Comparison of ENCODE assay signal across 30 cellular contexts in the genomic region with DNA sequence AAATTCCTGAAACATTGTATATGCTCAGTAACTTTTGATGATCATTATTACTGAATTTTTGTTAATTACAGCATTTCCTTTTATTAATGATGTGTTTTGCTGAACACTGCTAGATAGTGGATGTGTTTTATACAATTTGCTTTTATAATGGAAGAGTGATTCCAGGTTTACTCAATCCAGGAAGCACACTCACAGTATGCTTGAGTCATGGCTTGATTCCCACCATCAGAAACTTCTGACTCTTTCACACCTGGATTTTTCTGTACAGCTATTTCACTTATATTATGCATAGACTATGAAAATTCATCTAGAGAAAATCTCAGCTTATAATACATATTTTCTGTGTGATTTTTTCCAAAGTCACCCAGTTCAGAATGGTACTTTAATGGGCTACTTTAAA.
"Had no signal": no experiment of that assay in that cellular context is flagged by ENCODE, and none has a peak within 500 bp of the region (broad histone marks: within the 10 kb centered on the region; RNA-seq: fewer than 3 reads in every experiment).

No MANE protein-coding gene starts in this region.

- H3K9me3 Mint-ChIP-seq: activated CD4-positive, alpha-beta T cell treated with anti-CD3 and anti-CD28 coated beads, Interleukin-2, amount 10 ng/mL, durations not matched to agents 24 days and 14 days had no signal

- H3K36me3 Mint-ChIP-seq: activated naive CD4-positive, alpha-beta T cell treated with anti-CD3 and anti-CD28 coated beads, Interleukin-2, amount 50 U/mL, for 24 hours; activated naive CD8-positive, alpha-beta T cell treated with anti-CD3 and anti-CD28 coated beads, Interleukin-2, amount 10 ng/mL, durations not matched to agents 7 days and 5 days had no signal

- H3K4me1 ChIP-seq: ascending aorta, Peyer's patch had no signal

- H3K9me3 ChIP-seq: ascending aorta, MG63, Peyer's patch had no signal

- H3K27me3 Mint-ChIP-seq: activated CD4-positive, alpha-beta T cell treated with anti-CD3 and anti-CD28 coated beads, Interleukin-2, amount 10 ng/mL, durations not matched to agents 24 days and 14 days; activated CD8-positive, alpha-beta T cell treated with anti-CD3 and anti-CD28 coated beads for 36 hours; activated naive CD4-positive, alpha-beta T cell treated with anti-CD3 and anti-CD28 coated beads, Interleukin-2, amount 50 U/mL, for 24 hours; activated naive CD8-positive, alpha-beta T cell treated with anti-CD3 and anti-CD28 coated beads, Interleukin-2, amount 10 ng/mL, durations not matched to agents 7 days and 5 days; activated T-helper 17 cell treated with anti-CD3 and anti-CD28 coated beads, Interleukin-2, amount 50 U/mL, for 72 hours had no signal

- ATAC-seq: activated CD8-positive, alpha-beta T cell treated with anti-CD3 and anti-CD28 coated beads for 36 hours; activated T-cell treated with anti-CD3 and anti-CD28 coated beads, Interleukin-2, amount 50 U/mL, for 72 hours; activated T-helper 17 cell treated with anti-CD3 and anti-CD28 coated beads, Interleukin-2, amount 50 U/mL, for 72 hours; PC-3 had no signal

- H3K4me3 ChIP-seq: ascending aorta, MG63, Peyer's patch had no signal

- H3K36me3 ChIP-seq: ascending aorta, MG63, Peyer's patch had no signal

- H3K27me3 ChIP-seq: ascending aorta, MG63, Peyer's patch had no signal

- H3K4me1 Mint-ChIP-seq: activated CD4-positive, alpha-beta T cell treated with anti-CD3 and anti-CD28 coated beads, Interleukin-2, amount 10 ng/mL, durations not matched to agents 24 days and 14 days; activated naive CD4-positive, alpha-beta T cell treated with anti-CD3 and anti-CD28 coated beads, Interleukin-2, amount 50 U/mL, for 24 hours; activated naive CD8-positive, alpha-beta T cell treated with anti-CD3 and anti-CD28 coated beads, Interleukin-2, amount 10 ng/mL, durations not matched to agents 7 days and 5 days; activated T-helper 17 cell treated with anti-CD3 and anti-CD28 coated beads, Interleukin-2, amount 50 U/mL, for 72 hours had no signal

- DNase-seq: activated CD4-positive, alpha-beta T cell treated with anti-CD3 and anti-CD28 coated beads, Interleukin-2, amount 10 ng/mL, durations not matched to agents 24 days and 14 days; activated CD4-positive, alpha-beta T cell treated with anti-CD3 and anti-CD28 coated beads, Interleukin-2, amount 50 U/mL, for 4 hours; activated CD8-positive, alpha-beta T cell treated with anti-CD3 and anti-CD28 coated beads for 36 hours; activated effector memory CD4-positive, alpha-beta T cell treated with anti-CD3 and anti-CD28 coated beads, Interleukin-2, amount 50 U/mL, for 16 hours; activated naive CD4-positive, alpha-beta T cell; activated naive CD8-positive, alpha-beta T cell treated with anti-CD3 and anti-CD28 coated beads, Interleukin-2, amount 10 ng/mL, durations not matched to agents 7 days and 5 days; activated T-cell treated with anti-CD3 and anti-CD28 coated beads, Interleukin-2, amount 50 U/mL, for 1 hour; activated T-cell treated with anti-CD3 and anti-CD28 coated beads, Interleukin-2, amount 50 U/mL, for 72 hours; amygdala; caudate nucleus; cerebellar nuclear complex; Karpas-422; MG63; MV-4-11; NCI-H1092; NCI-H1436 treated with DMSO at 0.1 percent for 48 hours; NCI-H1694 treated with DMSO at 0.1 percent for 48 hours; NCI-H2029; NCI-H345; NCI-H526; NCI-H748 treated with DMSO at 0.1 percent for 48 hours; NK-92 treated with Interleukin-12 subunit alpha and Interleukin-12 subunit beta, amount 100 ng/mL, for 24 hours; PC-3; Peyer's patch; Right ventricle myocardium superior had no signal

- H3K27ac Mint-ChIP-seq: activated CD4-positive, alpha-beta T cell treated with anti-CD3 and anti-CD28 coated beads, Interleukin-2, amount 10 ng/mL, durations not matched to agents 24 days and 14 days; activated CD8-positive, alpha-beta T cell treated with anti-CD3 and anti-CD28 coated beads for 36 hours; activated naive CD4-positive, alpha-beta T cell treated with anti-CD3 and anti-CD28 coated beads, Interleukin-2, amount 50 U/mL, for 24 hours; activated naive CD8-positive, alpha-beta T cell treated with anti-CD3 and anti-CD28 coated beads, Interleukin-2, amount 10 ng/mL, durations not matched to agents 7 days and 5 days; activated T-helper 17 cell treated with anti-CD3 and anti-CD28 coated beads, Interleukin-2, amount 50 U/mL, for 72 hours; T-helper 2 cell treated with Interferon-gamma antibody and Interleukin-4, amounts not matched to agents 5 μg/mL and 100 μg/mL, for 36 hours had no signal

- H3K4me3 Mint-ChIP-seq: activated CD4-positive, alpha-beta T cell treated with anti-CD3 and anti-CD28 coated beads, Interleukin-2, amount 10 ng/mL, durations not matched to agents 24 days and 14 days; activated CD8-positive, alpha-beta T cell treated with anti-CD3 and anti-CD28 coated beads for 36 hours; activated naive CD4-positive, alpha-beta T cell treated with anti-CD3 and anti-CD28 coated beads, Interleukin-2, amount 50 U/mL, for 24 hours; activated naive CD8-positive, alpha-beta T cell treated with anti-CD3 and anti-CD28 coated beads, Interleukin-2, amount 10 ng/mL, durations not matched to agents 7 days and 5 days; activated T-cell treated with anti-CD3 and anti-CD28 coated beads, Interleukin-2, amount 50 U/mL, for 72 hours; activated T-helper 17 cell treated with anti-CD3 and anti-CD28 coated beads, Interleukin-2, amount 50 U/mL, for 72 hours; T-helper 2 cell treated with Interferon-gamma antibody and Interleukin-4, amounts not matched to agents 5 μg/mL and 100 μg/mL, for 36 hours had no signal

- H3K27ac ChIP-seq: ascending aorta, Peyer's patch, RWPE1 had no signal
